ENCODE assay signal across 31 cellular contexts in the genomic region with DNA sequence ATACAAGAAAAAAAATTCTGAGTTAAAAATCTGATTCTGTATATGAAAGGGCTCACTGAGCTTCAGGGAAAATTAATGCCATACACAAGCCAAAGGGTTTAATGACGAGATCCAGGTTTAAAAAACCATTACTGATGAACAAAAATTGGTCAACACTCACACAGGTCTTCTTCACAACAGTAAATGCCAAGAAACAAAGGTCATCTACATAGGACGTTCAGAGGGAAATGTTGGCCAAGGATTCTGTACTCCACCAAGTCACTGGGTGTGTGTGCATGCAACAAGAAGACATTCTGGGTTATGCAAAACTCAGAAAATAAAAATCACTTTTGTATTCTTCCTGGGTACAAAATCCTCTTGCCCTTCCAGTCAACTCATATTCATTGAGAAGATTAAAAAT.
DNase-seq lines count a peak whose midpoint lies in the region; ATAC-seq, FAIRE-seq and TF ChIP-seq lines count a peak whose summit lies in the region.
"Had no signal": no experiment of that assay in that cellular context is flagged by ENCODE, and none has a peak within 500 bp of the region (broad histone marks: within the 10 kb centered on the region; RNA-seq: fewer than 3 reads in every experiment).

No MANE protein-coding gene starts in this region.

- no peak overlapping the region for H3K4me3 ChIP-seq in HepG2 (replicated peaks in 1 of 3; ENCODE audit: insufficient read depth in 1 of 3, low read depth in 2 of 3, low read length in 3 of 3)
- H3K4me3 ChIP-seq: A549; BLaER1; BLaER1 treated with 17β-estradiol and CSF1 and Interleukin-3, amounts not matched to agents 10 nM and 100 nM had no signal

- H3K79me2 ChIP-seq in HepG2 (ENCODE audit: insufficient read depth, low read length), result no peaks in the 10 kb centered on the region

- no peaks in the 10 kb centered on the region for H4K20me1 ChIP-seq in HepG2 (ENCODE audit: insufficient read depth, low read length)

- intact Hi-C loops in HepG2 (cut with micrococcal nuclease; ENCODE audit: unreplicated experiment), result no loop called here

- no TSS peak for BruUV-seq in HepG2 (replicated peaks; lab: Mats Ljungman, UMichigan)

- DNase-seq in left lobe of liver (ENCODE audit: low spot score) (no peak), HepG2 (ENCODE audit: low spot score) (no peak), NCI-H1048 (lab: John Stamatoyannopoulos, UW) (no peak)
- DNase-seq in activated CD8-positive, alpha-beta memory T cell treated with anti-CD3 and anti-CD28 coated beads, Interleukin-2, amount 50 U/mL, for 4 hours, result no peak
- DNase-seq: 8988T; ACHN; AML-193; BE2C; C1 segment of cervical spinal cord; Caco-2; Calu3; CD4-positive, alpha-beta memory T cell; CD4-positive, alpha-beta T cell; CD4-positive, CD25-positive, alpha-beta regulatory T cell; CD8-positive, alpha-beta memory T cell; CD8-positive, alpha-beta T cell; COR-L47; DMS 273 treated with DMSO at 0.1 percent for 48 hours; DMS153; DMS53; DMS79; DMS79 treated with DMSO at 0.1 percent for 48 hours; DND-41; EL had no signal

- H2AFZ ChIP-seq in HepG2 (ENCODE audit: low read length), result no peak overlapping the region

- no peak for TF ChIP-seq CTCF in HepG2 (CRISPR knock-in tag; IDR thresholded peaks at IDR 0.05)

- TF ChIP-seq POLR2A in HepG2 (IDR thresholded peaks at IDR 0.05; ENCODE audit: insufficient read depth in 1 of 2, low read depth in 2 of 2, low read length in 2 of 2), result no peak

- H3K36me3 ChIP-seq in HepG2 (replicated peaks in 1 of 2; ENCODE audit: control insufficient read depth in 1 of 2, insufficient read depth in 2 of 2, low read length in 2 of 2), result peaks cover 4 to 20% of the 10 kb centered on the region in 2 experiments; a peak in 4 of 5 replicates
- H3K36me3 ChIP-seq: BE2C, BLaER1 had no signal

- no peaks in the 10 kb centered on the region for H3K27me3 ChIP-seq in HepG2 (ENCODE audit: control insufficient read depth in 1 of 2, insufficient read depth in 2 of 2, low read length in 2 of 2)
- H3K27me3 ChIP-seq: BE2C; BLaER1; BLaER1 treated with 17β-estradiol and CSF1 and Interleukin-3, amounts not matched to agents 10 nM and 100 nM had no signal

- TF ChIP-seq RAD21 in HepG2 (CRISPR knock-in tag; IDR thresholded peaks at IDR 0.05), result no peak

- H3K4me1 ChIP-seq in HepG2 (ENCODE audit: insufficient read depth, low read length), result peaks cover 20% of the 10 kb centered on the region
- H3K4me1 ChIP-seq: BE2C had no signal

- H3K4me2 ChIP-seq in HepG2 (ENCODE audit: low read depth, low read length), result no peak overlapping the region
- H3K4me2 ChIP-seq: A549; BLaER1; BLaER1 treated with 17β-estradiol and CSF1 and Interleukin-3, amounts not matched to agents 10 nM and 100 nM had no signal

- in situ Hi-C loops in HepG2 (cut with HindIII; ENCODE audit: extremely low pct_ligation_motif_present, low pct_unique_long_range_greater_than_20kb), result no loop called here

- no peaks in the 10 kb centered on the region for H3K9me3 ChIP-seq in HepG2 (ENCODE audit: low read length)
- H3K9me3 ChIP-seq: A549, BE2C, BLaER1, Caco-2 had no signal

- no peak overlapping the region for H3K9ac ChIP-seq in HepG2 (ENCODE audit: insufficient read depth, low read depth, low read length)
- H3K9ac ChIP-seq: BLaER1; BLaER1 treated with 17β-estradiol and CSF1 and Interleukin-3, amounts not matched to agents 10 nM and 100 nM had no signal

- POLR2A ChIA-PET in HepG2 (lab: Yijun Ruan, JAX), result no interaction called here

- no peak for TF ChIP-seq EP300 in HepG2 (IDR thresholded peaks at IDR 0.05; ENCODE audit: low read depth in 2 of 2, low read length in 2 of 2)
- TF ChIP-seq EP300 in HepG2 (CRISPR knock-in tag; IDR thresholded peaks at IDR 0.05; ENCODE audit: borderline replicate concordance), result no peak

- 89% methylated on average over 2 of the region's 2 CpGs for WGBS in HepG2 (ENCODE audit: low lambda C conversion rate)

- no peak overlapping the region for H3K27ac ChIP-seq in HepG2 (ENCODE audit: extremely low read length, insufficient read depth, low read length)
- H3K27ac ChIP-seq: 22Rv1; A549; BLaER1; BLaER1 treated with 17β-estradiol and CSF1 and Interleukin-3, amounts not matched to agents 10 nM and 100 nM; C4-2B had no signal

- no peak for FAIRE-seq in HepG2 (lab: Jason Lieb, UNC)
- FAIRE-seq: A204.1, A549, D721Med had no signal

- ATAC-seq in left lobe of liver, result peak; percentile 67
- ATAC-seq in HepG2, result no peak
- ATAC-seq: A549; CD8-positive, alpha-beta T cell had no signal

- CTCF ChIA-PET in HepG2 (lab: Yijun Ruan, JAX; ENCODE audit: low intra/inter-chr PET ratio, low total read pairs), result no interaction called here

TF ChIP-seq in HepG2, 621 proteins besides CTCF, POLR2A, EP300 and RAD21:
- TF ChIP-seq MED1 (CRISPR knock-in tag; IDR thresholded peaks at IDR 0.05) (no peak), CENPX (CRISPR knock-in tag; IDR thresholded peaks at IDR 0.05) (no peak), ZNF276 (CRISPR knock-in tag; IDR thresholded peaks at IDR 0.05; ENCODE audit: low read depth) (no peak), RBM22 (optimal IDR thresholded peaks at IDR 0.05; ENCODE audit: low read length) (peak; percentile 59)
